Comparison of ENCODE assay signal across 1 cellular context in genomic region chr1:109790735-109791494, GRCh38.
TF ChIP-seq lines count a peak whose summit lies in the region.

No MANE protein-coding gene starts in this region.

TF ChIP-seq in H1, 55 proteins besides CTCF, POLR2A, EP300 and RAD21 (continued from another document):
- no peak for TF ChIP-seq BACH1 (IDR thresholded peaks at IDR 0.05; ENCODE audit: low read length)
